Comparison of ENCODE assay signal across 32 cellular contexts in genomic region chr11:332651-333480, GRCh38. TPM values are rescaled to one million over a fixed set of nuclear protein-coding genes. Genes with fewer than 3 reads are reported as not detected.
DNase-seq lines count a peak whose midpoint lies in the region; ATAC-seq lines count a peak whose summit lies in the region.
"Had no signal": no experiment of that assay in that cellular context is flagged by ENCODE, and none has a peak within 500 bp of the region (broad histone marks: within the 10 kb centered on the region; RNA-seq: fewer than 3 reads in every experiment).

No MANE protein-coding gene starts in this region.

- intact Hi-C loops in posterior vena cava (cut with DNase I), result no loop called here

- DNase-seq in activated effector memory CD4-positive, alpha-beta T cell treated with anti-CD3 and anti-CD28 coated beads, Interleukin-2, amount 50 U/mL, for 16 hours, result peak; percentile 56
- no peak for DNase-seq in activated effector memory CD4-positive, alpha-beta T cell treated with Interleukin-2 at 50 U/mL for 16 hours
- DNase-seq in iPS-NIHi7 (ENCODE audit: extremely low spot score), result peak; percentile 0
- peak; percentile 57 for DNase-seq in posterior vena cava (ENCODE audit: low spot score)
- DNase-seq in stimulated activated CD4-positive, alpha-beta T cell treated with anti-CD3 and anti-CD28 coated beads, Interleukin-4, amount 100 ng/mL, for 4 hours, result no peak
- DNase-seq in NCI-H1436 (lab: John Stamatoyannopoulos, UW), result no peak
- DNase-seq: activated CD4-positive, alpha-beta T cell treated with anti-CD3 and anti-CD28 coated beads, Interleukin-2, amount 50 U/mL, for 48 hours; activated naive CD4-positive, alpha-beta T cell treated with Interleukin-2 at 50 U/mL for 16 hours; BE2C; Calu3; cerebellar nuclear complex; effector CD4-positive, alpha-beta T cell; foreskin melanocyte; GOT3; hypothalamus; KBM-7; kidney; NCI-H2171 treated with DMSO at 0.1 percent for 48 hours; NCI-H69; SK-N-SH; stimulated activated CD4-positive, alpha-beta T cell treated with anti-CD3 and anti-CD28 coated beads, Interleukin-15, amount 100 ng/mL, for 24 hours; T-helper 9 cell; trophoblast cell had no signal

- no peak for ATAC-seq in GM19467 (IDR thresholded peaks at IDR 0.05; ENCODE audit: unreplicated experiment)
- ATAC-seq: esophagus mucosa had no signal

- H3K27ac ChIP-seq in KOPT-K1 (ENCODE audit: low read depth, low read length, poor library complexity, severe bottlenecking), result peak overlapping the region; percentile 82
- H3K27ac ChIP-seq: HL-60, ovary, right atrium auricular region, RWPE1 had no signal

- H3K36me3 ChIP-seq in KOPT-K1 (ENCODE audit: insufficient read depth, low read length), result no peaks in the 10 kb centered on the region
- H3K36me3 ChIP-seq: BE2C, ovary, right atrium auricular region had no signal

- H3K9me3 ChIP-seq in KOPT-K1 (ENCODE audit: insufficient read depth, low read length, poor library complexity, severe bottlenecking), result peaks cover 6% of the 10 kb centered on the region
- H3K9me3 ChIP-seq: BE2C, ovary, right atrium auricular region, SK-N-SH had no signal

RNA-seq across cellular contexts. Expression of gene IFITM3, which starts 12.2 kb away (rescaled TPM):
- total RNA-seq in posterior vena cava, result 1,000 to 10,000 TPM; 1,080 to 1,276 TPM

RNA-seq across cellular contexts. Expression of gene IFITM1, which starts 19.0 kb away (rescaled TPM):
- 100 to 1,000 TPM; 205 to 275 TPM for total RNA-seq in posterior vena cava

RNA-seq across cellular contexts. Expression of gene IFITM2, which starts 25.2 kb away (rescaled TPM):
- total RNA-seq in posterior vena cava, result 100 to 1,000 TPM; 647 to 724 TPM

RNA-seq across cellular contexts. Expression of gene IFITM5, which starts 33.5 kb away (rescaled TPM):
- total RNA-seq in posterior vena cava, result not detected
- total RNA-seq: A673, Calu3, esophagus mucosa, kidney, lung, ovary, right atrium auricular region had no signal

RNA-seq across cellular contexts. Expression of gene B4GALNT4, which starts 36.4 kb away (rescaled TPM):
- 1 to 10 TPM in 1 of 2 donors, under 1 TPM in 1; 0.52 to 1.8 TPM for total RNA-seq in posterior vena cava

Comparison
In these comparisons a context has a peak if more than half of its experiments do, and no peak if none do; other contexts are left out.
1. DNase-seq: peak in activated effector memory CD4-positive, alpha-beta T cell treated with anti-CD3 and anti-CD28 coated beads, Interleukin-2, amount 50 U/mL, for 16 hours (single experiment), iPS-NIHi7 (single experiment) and posterior vena cava (single experiment); none in activated effector memory CD4-positive, alpha-beta T cell treated with Interleukin-2 at 50 U/mL for 16 hours (single experiment), stimulated activated CD4-positive, alpha-beta T cell treated with anti-CD3 and anti-CD28 coated beads, Interleukin-4, amount 100 ng/mL, for 4 hours (0 of 2) and NCI-H1436 (single experiment).